Comparison of ENCODE assay signal across 8 cellular contexts in the genomic region with DNA sequence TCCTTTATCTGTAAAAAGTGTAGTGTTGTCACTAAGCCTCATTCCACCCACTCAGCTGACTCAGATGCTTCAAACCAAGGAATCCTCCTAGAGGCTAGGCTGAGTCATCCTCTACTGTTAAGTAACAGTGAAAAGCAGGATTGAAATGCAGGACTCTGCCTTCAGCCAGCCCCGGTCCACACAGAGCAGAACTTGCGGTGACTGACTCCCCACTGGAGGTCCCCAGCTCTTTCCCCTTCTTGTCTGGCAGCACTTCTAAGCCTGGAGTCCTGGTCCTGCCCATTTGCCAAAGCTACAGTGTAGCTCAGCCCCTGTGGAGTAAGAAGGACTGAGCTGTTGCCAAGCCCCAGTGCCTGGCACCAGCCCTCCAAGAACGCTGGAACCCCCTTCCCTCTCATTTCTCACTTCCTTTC. TPM values are rescaled to one million over a fixed set of nuclear protein-coding genes. Genes with fewer than 3 reads are reported as not detected.
DNase-seq lines count a peak whose midpoint lies in the region; ATAC-seq lines count a peak whose summit lies in the region.

No MANE protein-coding gene starts in this region.

- peak overlapping the region; percentile 7 for H3K4me3 ChIP-seq in mucosa of stomach (ENCODE audit: low read length)

- H3K36me3 ChIP-seq in mucosa of stomach (ENCODE audit: control insufficient read depth, insufficient read depth, low read length): no peaks in the 10 kb centered on the region

- peak; percentile 94 for DNase-seq in GM03348 (ENCODE audit: low spot score)
- DNase-seq in RPMI8226: peak; percentile 43
- DNase-seq in dermis blood vessel endothelial cell: peak; percentile 76
- DNase-seq in central memory CD4-positive, alpha-beta T cell: no peak
- no peak for DNase-seq in cerebellar nuclear complex (lab: John Stamatoyannopoulos, UW)

- no peak for ATAC-seq in HG03135 (IDR thresholded peaks at IDR 0.05; ENCODE audit: unreplicated experiment)
- no peak for ATAC-seq in HG03432 (IDR thresholded peaks at IDR 0.05; ENCODE audit: unreplicated experiment)

- no peaks in the 10 kb centered on the region for H3K9me3 ChIP-seq in mucosa of stomach (ENCODE audit: control insufficient read depth, low read length)

- H3K4me1 ChIP-seq in mucosa of stomach (ENCODE audit: control insufficient read depth, insufficient read depth, low read length): peaks cover 60% of the 10 kb centered on the region

- peak overlapping the region; percentile 40 for H3K9ac ChIP-seq in mucosa of stomach (ENCODE audit: low read length)

- no peaks in the 10 kb centered on the region for H3K27me3 ChIP-seq in mucosa of stomach (ENCODE audit: control insufficient read depth, insufficient read depth, low read length)

RNA-seq across cellular contexts. Expression of a gene that starts 1.7 kb away (rescaled TPM):
- total RNA-seq in dermis blood vessel endothelial cell: not detected in 2 replicates

RNA-seq across cellular contexts. Expression of a gene that starts 22.2 kb away (rescaled TPM):
- not detected in 2 replicates for total RNA-seq in dermis blood vessel endothelial cell

RNA-seq across cellular contexts. Expression of a gene that starts 51.5 kb away (rescaled TPM):
- total RNA-seq in dermis blood vessel endothelial cell: not detected in 2 replicates

RNA-seq across cellular contexts. Expression of a gene that starts 58.2 kb away (rescaled TPM):
- total RNA-seq in dermis blood vessel endothelial cell: 0.09 TPM in 1 of 2 replicates, not detected in the other

Comparison
In these comparisons a context has a peak if more than half of its experiments do, and no peak if none do; other contexts are left out.
1. DNase-seq: peak in GM03348 (single experiment), RPMI8226 (single experiment) and dermis blood vessel endothelial cell (single experiment); none in central memory CD4-positive, alpha-beta T cell (single experiment) and cerebellar nuclear complex (0 of 2).